Comparison of ENCODE assay signal across 18 cellular contexts in genomic region chr15:74387988-74388955, GRCh38. TPM values are rescaled to one million over a fixed set of nuclear protein-coding genes. Genes with fewer than 3 reads are reported as not detected.
DNase-seq lines count a peak whose midpoint lies in the region; ATAC-seq, FAIRE-seq and TF ChIP-seq lines count a peak whose summit lies in the region.
"Had no signal": no experiment of that assay in that cellular context is flagged by ENCODE, and none has a peak within 500 bp of the region (broad histone marks: within the 10 kb centered on the region; RNA-seq: fewer than 3 reads in every experiment).

No MANE protein-coding gene starts in this region.

- H4K5ac ChIP-seq in H1 (ENCODE audit: insufficient read length, low read depth, low read length): no peak overlapping the region

- WGBS in H1 (ENCODE audit: extremely low coverage in 1 of 2, insufficient coverage in 1 of 2, insufficient read length in 1 of 2, insufficient replicate concordance in 2 of 2, low coverage in 1 of 2, low lambda C conversion rate in 2 of 2, missing lambda C conversion rate in 1 of 2), 2 experiments: 90% methylated on average over 17 of the region's 17 CpGs; no CpG with 5 or more reads in 1 of the 2 experiments
- WGBS in trophoblast cell (ENCODE audit: extremely low coverage, insufficient coverage, insufficient read length): no CpG with 5 or more reads among the region's 17 CpGs

- H4K12ac ChIP-seq in trophoblast cell (ENCODE audit: low read depth, low read length): peak overlapping the region; percentile 45

- TF ChIP-seq RAD21 in HCT116 (IDR thresholded peaks at IDR 0.05; ENCODE audit: low read depth) (no peak), H1 (IDR thresholded peaks at IDR 0.05 in 1 of 2, conservative IDR thresholded peaks at IDR 0.05 in 1 of 2; ENCODE audit: low read depth in 2 of 2, low read length in 2 of 2) (no peak)

- peaks cover 19 to 94% of the 10 kb centered on the region in 2 experiments for H3K4me1 ChIP-seq in HCT116 (ENCODE audit: control insufficient read depth in 1 of 2, insufficient read depth in 2 of 2, low read length in 2 of 2)
- peaks cover 0 to 18% (median 9%) of the 10 kb centered on the region in 4 experiments; a peak in 5 of 7 replicates for H3K4me1 ChIP-seq in H1 (replicated peaks in 1 of 4; ENCODE audit: control insufficient read depth in 3 of 4, insufficient read depth in 4 of 4, low read length in 3 of 4)
- peaks cover 68 to 74% of the 10 kb centered on the region in 2 experiments for H3K4me1 ChIP-seq in trophoblast cell (ENCODE audit: control insufficient read depth in 1 of 2, insufficient read depth in 2 of 2, low read length in 2 of 2)

- TF ChIP-seq POLR2A in HCT116 (IDR thresholded peaks at IDR 0.05; ENCODE audit: borderline replicate concordance, extremely low read depth, insufficient read depth, insufficient read length) (no peak), H1 (IDR thresholded peaks at IDR 0.05; ENCODE audit: control extremely low read depth in 1 of 2, low read depth in 2 of 2, low read length in 2 of 2) (no peak)

- H3K14ac ChIP-seq in H1 (ENCODE audit: insufficient read length) (no peak overlapping the region), trophoblast cell (ENCODE audit: low read length) (peak overlapping the region; percentile 94)

- H3K4me2 ChIP-seq in HCT116 (ENCODE audit: low read length) (peak overlapping the region; percentile 21), H1 (ENCODE audit: insufficient read depth in 1 of 2, low read depth in 2 of 2, low read length in 2 of 2) (no peak overlapping the region), trophoblast cell (ENCODE audit: low read length) (no peak overlapping the region)
- H3K4me2 ChIP-seq: KMS-11 had no signal

- H4K8ac ChIP-seq in H1 (ENCODE audit: extremely low read depth, insufficient read depth, low read length) (peak overlapping the region; percentile 12; the same call in 1 of the 2 replicates), trophoblast cell (ENCODE audit: low read depth, low read length) (peak overlapping the region; percentile 67)

- no TSS peak for BruUV-seq in HCT116 (replicated peaks; lab: Mats Ljungman, UMichigan)

- no peaks in the 10 kb centered on the region for H3K79me1 ChIP-seq in H1 (ENCODE audit: low read depth, low read length)
- peaks cover 66% of the 10 kb centered on the region for H3K79me1 ChIP-seq in trophoblast cell (ENCODE audit: low read length)

- H2AK5ac ChIP-seq in H1 (ENCODE audit: low read depth, low read length) (peak overlapping the region; percentile 65; the same call in 1 of the 2 replicates), trophoblast cell (ENCODE audit: low read length) (peak overlapping the region; percentile 98)

- H3K23ac ChIP-seq in H1 (ENCODE audit: insufficient read length) (no peak overlapping the region), trophoblast cell (ENCODE audit: low read length) (no peak overlapping the region)

- H3K9ac ChIP-seq in HCT116 (ENCODE audit: low read length): no peak overlapping the region
- no peak overlapping the region for H3K9ac ChIP-seq in H1 (replicated peaks in 1 of 4; ENCODE audit: extremely low read depth in 1 of 4, low read depth in 3 of 4, low read length in 3 of 4)
- H3K9ac ChIP-seq in trophoblast cell (ENCODE audit: low read length): no peak overlapping the region
- H3K9ac ChIP-seq: KMS-11 had no signal

- no peak overlapping the region for H2BK20ac ChIP-seq in H1 (ENCODE audit: low read length)

- no peaks in the 10 kb centered on the region for H3K27me3 ChIP-seq in HCT116 (ENCODE audit: insufficient read depth, low read length)
- no peaks in the 10 kb centered on the region for H3K27me3 ChIP-seq in H1 (replicated peaks in 1 of 4; ENCODE audit: control insufficient read depth in 3 of 4, extremely low read depth in 1 of 4, insufficient read depth in 3 of 4, low read length in 3 of 4)
- no peaks in the 10 kb centered on the region for H3K27me3 ChIP-seq in trophoblast cell (ENCODE audit: insufficient read depth, low read length)
- H3K27me3 ChIP-seq: gastroesophageal sphincter had no signal

- FAIRE-seq in H1 (lab: Jason Lieb, UNC) (no peak), RCC 7860 (lab: Jason Lieb, UNC) (no peak)
- FAIRE-seq: TTC549, urothelium cell line had no signal

- H2BK120ac ChIP-seq in H1 (replicated peaks; ENCODE audit: low read depth, low read length): no peak overlapping the region
- H2BK120ac ChIP-seq in trophoblast cell (ENCODE audit: insufficient read depth, low read length, poor library complexity): peak overlapping the region; percentile 98

- H3K18ac ChIP-seq in H1 (ENCODE audit: extremely low read depth, low read length): no peak overlapping the region; the same call in 1 of the 2 replicates
- H3K18ac ChIP-seq in trophoblast cell (ENCODE audit: low read length): peak overlapping the region; percentile 89

- H4K91ac ChIP-seq in H1 (replicated peaks; ENCODE audit: insufficient read length, low read length) (peak overlapping the region; percentile 17), trophoblast cell (ENCODE audit: low read depth, low read length) (peak overlapping the region; percentile 98)

- H3K27ac ChIP-seq in HCT116 (ENCODE audit: low read depth, low read length) (no peak overlapping the region), H1 (ENCODE audit: low read depth, low read length) (peak overlapping the region; percentile 23; the same call in 1 of the 2 replicates), trophoblast cell (ENCODE audit: low read depth, low read length) (peak overlapping the region; percentile 88)
- H3K27ac ChIP-seq: gastroesophageal sphincter, KMS-11 had no signal

- no peaks in the 10 kb centered on the region for H4K20me1 ChIP-seq in HCT116 (ENCODE audit: insufficient read depth)
- no peaks in the 10 kb centered on the region for H4K20me1 ChIP-seq in H1 (replicated peaks in 1 of 2; ENCODE audit: control insufficient read depth in 1 of 2, insufficient read depth in 2 of 2, low read length in 2 of 2)

- intact Hi-C loops in HCT116 (cut with micrococcal nuclease): no loop called here

- POLR2A ChIA-PET in HCT116 (lab: Charles Lee) (interaction anchor here (1.4 kb wide), 1 partner anchor 9 kb away, joined by 5 read pairs; no protein-coding TSS in a partner anchor), H1 (lab: Charles Lee; ENCODE audit: partially characterized antibody) (interaction anchor here (0.7 to 2.2 kb wide), 4 partner anchors 14 to 73 kb away, joined by 3 to 6 read pairs (median 4); partner anchors contain the start of gene UBL7)

- no peak for TF ChIP-seq CTCF in HCT116 (IDR thresholded peaks at IDR 0.05 in 2 of 3, conservative IDR thresholded peaks at IDR 0.05 in 1 of 3; ENCODE audit: borderline replicate concordance in 1 of 3, insufficient read depth in 1 of 3, low read depth in 2 of 3, low read length in 2 of 3)
- TF ChIP-seq CTCF in H1 (IDR thresholded peaks at IDR 0.05; ENCODE audit: control extremely low read depth in 1 of 3, insufficient read depth in 1 of 3, low read depth in 1 of 3, low read length in 3 of 3): no peak

- H2AFZ ChIP-seq in HCT116 (ENCODE audit: low read depth, low read length, poor library complexity, severe bottlenecking): no peak overlapping the region
- H2AFZ ChIP-seq in H1 (ENCODE audit: low read length): no peak overlapping the region
- no peak overlapping the region for H2AFZ ChIP-seq in trophoblast cell (ENCODE audit: insufficient read depth, low read length, poor library complexity)

- DNase-seq in HCT116 (ENCODE audit: low read depth, low spot score) (no peak), RPMI8226 (peak; percentile 59), H1 (ENCODE audit: low read depth in 1 of 2, low spot score in 2 of 2) (no peak), trophoblast cell (peak in 1 of 2 donors; percentile 33), LoVo (ENCODE audit: low spot score) (no peak), RCC 7860 (ENCODE audit: low spot score) (no peak)
- DNase-seq: activated naive CD4-positive, alpha-beta T cell treated with anti-CD3 and anti-CD28 coated beads for 36 hours; CD4-positive, alpha-beta memory T cell; GDM1; naive thymus-derived CD8-positive, alpha-beta T cell; NCI-H1930; SIG-M5 had no signal

- no peak for ATAC-seq in HCT116
- ATAC-seq in GM21528 (IDR thresholded peaks at IDR 0.05; ENCODE audit: low FRiP score, unreplicated experiment): no peak
- ATAC-seq: gastroesophageal sphincter; naive thymus-derived CD8-positive, alpha-beta T cell; right cardiac atrium had no signal

- H2BK15ac ChIP-seq in H1 (ENCODE audit: low read length): no peak overlapping the region

- H3K4me3 ChIP-seq in HCT116 (replicated peaks in 1 of 2; ENCODE audit: low read depth in 1 of 2, low read length in 2 of 2) (no peak overlapping the region), H1 (ENCODE audit: extremely low read depth in 1 of 4, insufficient read depth in 2 of 4, low read depth in 3 of 4, low read length in 4 of 4) (no peak overlapping the region), trophoblast cell (ENCODE audit: low read depth, low read length) (no peak overlapping the region)
- H3K4me3 ChIP-seq: gastroesophageal sphincter had no signal

- no peak overlapping the region for H3K56ac ChIP-seq in H1 (replicated peaks; ENCODE audit: insufficient read length, low read depth, low read length)

- TF ChIP-seq EP300 in H1 (IDR thresholded peaks at IDR 0.05; ENCODE audit: borderline replicate concordance in 1 of 2, low read depth in 2 of 2, low read length in 2 of 2): no peak

- H3K4ac ChIP-seq in H1 (replicated peaks; ENCODE audit: insufficient read length, low read depth, low read length): no peak overlapping the region
- peak overlapping the region; percentile 77 for H3K4ac ChIP-seq in trophoblast cell (ENCODE audit: low read depth, low read length)

- CTCF ChIA-PET in HCT116 (lab: Charles Lee): interaction anchor here (0.8 kb wide), 1 partner anchor 50 kb away, joined by 3 read pairs; no protein-coding TSS in a partner anchor
- CTCF ChIA-PET in H1 (lab: Charles Lee; ENCODE audit: partially characterized antibody): interaction anchor here (0.6 to 36.8 kb wide), 7 partner anchors 12 to 93 kb away, joined by 3 to 1311 read pairs (median 6); partner anchors contain the start of gene SEMA7A

- H3K79me2 ChIP-seq in HCT116 (ENCODE audit: insufficient read depth, low read length) (no peaks in the 10 kb centered on the region), H1 (ENCODE audit: control insufficient read depth in 1 of 2, insufficient read depth in 2 of 2, low read length in 2 of 2) (no peaks in the 10 kb centered on the region), trophoblast cell (ENCODE audit: control insufficient read depth, insufficient read depth, low read length, poor library complexity) (peaks cover 15% of the 10 kb centered on the region)

- no peak overlapping the region for H2BK5ac ChIP-seq in H1 (ENCODE audit: low read depth, low read length)
- H2BK5ac ChIP-seq in trophoblast cell (ENCODE audit: low read depth, low read length, poor library complexity): peak overlapping the region; percentile 90

- H2BK12ac ChIP-seq in H1 (ENCODE audit: low read depth, low read length): peak overlapping the region; percentile 75; the same call in 1 of the 2 replicates
- peak overlapping the region; percentile 97 for H2BK12ac ChIP-seq in trophoblast cell (ENCODE audit: low read length)

- H3K36me3 ChIP-seq in HCT116 (ENCODE audit: control insufficient read depth in 1 of 2, insufficient read depth in 2 of 2, low read length in 2 of 2) (no peaks in the 10 kb centered on the region), H1 (ENCODE audit: control insufficient read depth in 2 of 4, insufficient read depth in 4 of 4, low read length in 3 of 4) (no peaks in the 10 kb centered on the region), trophoblast cell (ENCODE audit: control insufficient read depth in 1 of 2, insufficient read depth in 2 of 2, low read length in 2 of 2) (no peaks in the 10 kb centered on the region)
- H3K36me3 ChIP-seq: gastroesophageal sphincter had no signal

- RAD21 ChIA-PET in HCT116 (lab: Charles Lee; ENCODE audit: low non-redundant PET in 1 of 2, low total read pairs in 2 of 2, uncharacterized antibody in 2 of 2, unreplicated experiment in 2 of 2): no interaction called here

- H3K9me3 ChIP-seq in HCT116 (ENCODE audit: control insufficient read depth in 1 of 2, insufficient read depth in 1 of 2, low read depth in 1 of 2, low read length in 2 of 2) (no peaks in the 10 kb centered on the region), H1 (ENCODE audit: insufficient read depth in 2 of 2, low read depth in 1 of 2, low read length in 1 of 2) (no peaks in the 10 kb centered on the region), trophoblast cell (ENCODE audit: insufficient read depth, low read depth, low read length) (peaks cover 2% of the 10 kb centered on the region)
- H3K9me3 ChIP-seq: gastroesophageal sphincter had no signal

- H3K9me2 ChIP-seq in HCT116 (ENCODE audit: insufficient read depth): no peaks in the 10 kb centered on the region

- H3K23me2 ChIP-seq in H1 (ENCODE audit: low read depth, low read length): no peaks in the 10 kb centered on the region

RNA-seq across cellular contexts. Expression of gene CYP11A1, which starts 20.8 kb away (rescaled TPM):
- total RNA-seq in HCT116 (2021; ENCODE audit: unreplicated experiment): 0.57 TPM
- polyA plus RNA-seq in HCT116 (2012): 0.25 and 0.27 TPM in 2 replicates
- total RNA-seq in H1 (2021; fragmentation: NEBNext Ultra II Directional; extraction: Animal tissue kit (Norgen Biotek cat#: 25700)): 1.9 and 3.3 TPM in 2 replicates
- polyA plus RNA-seq in H1 (2011; rRNA removed): 7.2 and 7.5 TPM in 2 replicates
- polyA plus RNA-seq in H1 (2011; cell fraction: cytosol; rRNA removed): 6.9 TPM
- 7.1 TPM for polyA plus RNA-seq in H1 (2011; cell fraction: nucleus; rRNA removed)
- polyA plus RNA-seq in H1 (2012, experiment 1 of 2): 3.6 to 5.9 TPM (median 4.9 TPM) in 4 replicates
- 4.9 TPM for polyA plus RNA-seq in H1 (2012, experiment 2 of 2)
- polyA plus RNA-seq in H1 (2013, experiment 1 of 2): 2.0 TPM
- 2.0 TPM for polyA plus RNA-seq in H1 (2013, experiment 2 of 2)
- polyA minus RNA-seq in H1 (2011; rRNA and poly(A)+ RNA removed): 6.3 and 7.6 TPM in 2 replicates
- polyA minus RNA-seq in H1 (2011; cell fraction: cytosol; rRNA and poly(A)+ RNA removed): 4.3 TPM
- polyA minus RNA-seq in H1 (2011; cell fraction: nucleus; rRNA and poly(A)+ RNA removed): 2.8 TPM
- polyA plus RNA-seq in trophoblast cell (2013): 217 and 235 TPM in 2 replicates
- total RNA-seq: activated naive CD4-positive, alpha-beta T cell treated with anti-CD3 and anti-CD28 coated beads for 36 hours; CD4-positive, alpha-beta memory T cell; naive thymus-derived CD8-positive, alpha-beta T cell had no signal
- polyA plus RNA-seq: CD4-positive, alpha-beta memory T cell; naive thymus-derived CD8-positive, alpha-beta T cell had no signal

RNA-seq across cellular contexts. Expression of gene SEMA7A, which starts 45.5 kb away (rescaled TPM):
- total RNA-seq in HCT116 (2021; ENCODE audit: unreplicated experiment): 13.8 TPM
- 11.9 and 16.8 TPM in 2 replicates for polyA plus RNA-seq in HCT116 (2012)
- total RNA-seq in H1 (2021; fragmentation: NEBNext Ultra II Directional; extraction: Animal tissue kit (Norgen Biotek cat#: 25700)): 14.6 and 15.0 TPM in 2 replicates
- polyA plus RNA-seq in H1 (2011; rRNA removed): 10.7 and 13.4 TPM in 2 replicates
- 10.9 TPM for polyA plus RNA-seq in H1 (2011; cell fraction: cytosol; rRNA removed)
- 19.2 TPM for polyA plus RNA-seq in H1 (2011; cell fraction: nucleus; rRNA removed)
- polyA plus RNA-seq in H1 (2012, experiment 1 of 2): 10.5 to 14.0 TPM (median 12.0 TPM) in 4 replicates
- 11.5 TPM for polyA plus RNA-seq in H1 (2012, experiment 2 of 2)
- polyA plus RNA-seq in H1 (2013, experiment 1 of 2): 16.7 TPM
- 16.7 TPM for polyA plus RNA-seq in H1 (2013, experiment 2 of 2)
- 10.7 and 12.5 TPM in 2 replicates for polyA minus RNA-seq in H1 (2011; rRNA and poly(A)+ RNA removed)
- polyA minus RNA-seq in H1 (2011; cell fraction: cytosol; rRNA and poly(A)+ RNA removed): 4.6 TPM
- polyA minus RNA-seq in H1 (2011; cell fraction: nucleus; rRNA and poly(A)+ RNA removed): 9.5 TPM
- polyA plus RNA-seq in trophoblast cell (2013): 135 and 149 TPM in 2 replicates
